ENCODE assay signal across 9 cellular contexts in the genomic region with DNA sequence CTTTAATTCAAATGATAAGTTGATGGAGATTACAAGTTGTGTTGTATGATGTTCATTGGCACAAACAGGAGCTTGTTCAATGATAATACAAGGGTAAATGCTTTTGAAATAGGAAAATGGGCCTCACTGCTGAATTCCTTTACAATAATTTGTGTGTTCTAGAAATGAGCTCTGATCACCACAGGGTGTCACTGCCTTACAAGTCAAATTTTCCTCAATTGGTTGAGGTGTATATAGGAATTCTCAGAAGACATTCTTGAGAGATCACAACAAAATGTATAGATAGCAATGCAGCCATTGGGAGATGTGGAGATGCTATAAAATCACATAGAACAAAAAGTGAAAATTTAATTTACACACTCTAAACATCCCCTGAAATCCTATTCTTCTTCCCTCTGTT. TPM values are rescaled to one million over a fixed set of nuclear protein-coding genes. Genes with fewer than 3 reads are reported as not detected.
DNase-seq lines count a peak whose midpoint lies in the region; ATAC-seq and TF ChIP-seq lines count a peak whose summit lies in the region.
"Had no signal": no experiment of that assay in that cellular context is flagged by ENCODE, and none has a peak within 500 bp of the region (broad histone marks: within the 10 kb centered on the region; RNA-seq: fewer than 3 reads in every experiment).

No MANE protein-coding gene starts in this region.

- DNase-seq in DMS53 (lab: John Stamatoyannopoulos, UW) (peak; percentile 66), left lobe of liver (ENCODE audit: low spot score) (no peak), cerebellar nuclear complex (lab: John Stamatoyannopoulos, UW) (no peak)
- peak; percentile 5 for DNase-seq in activated CD4-positive, alpha-beta T cell treated with anti-CD3 and anti-CD28 coated beads, Interleukin-2, amount 50 U/mL, for 1 hour
- DNase-seq in activated CD4-positive, CD25-positive, alpha-beta regulatory T cell (lab: John Stamatoyannopoulos, UW), result no peak
- DNase-seq: T1000 had no signal

- no peak for TF ChIP-seq EP300 in Ishikawa (IDR thresholded peaks at IDR 0.05; ENCODE audit: borderline replicate concordance)

- ATAC-seq in left lobe of liver (peak; percentile 70), HG03280 (IDR thresholded peaks at IDR 0.05; ENCODE audit: unreplicated experiment) (no peak)
- ATAC-seq: esophagus mucosa had no signal

- peak; percentile 42 for TF ChIP-seq RAD21 in Ishikawa (IDR thresholded peaks at IDR 0.05; ENCODE audit: low read depth)

TF ChIP-seq in Ishikawa, 13 proteins besides CTCF, POLR2A, EP300 and RAD21:
- TF ChIP-seq, protein P1, sequence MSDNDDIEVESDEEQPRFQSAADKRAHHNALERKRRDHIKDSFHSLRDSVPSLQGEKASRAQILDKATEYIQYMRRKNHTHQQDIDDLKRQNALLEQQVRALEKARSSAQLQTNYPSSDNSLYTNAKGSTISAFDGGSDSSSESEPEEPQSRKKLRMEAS (IDR thresholded peaks at IDR 0.05), result no peak
- TF ChIP-seq YY1 (IDR thresholded peaks at IDR 0.05; ENCODE audit: low read depth) (no peak), FOXM1 (IDR thresholded peaks at IDR 0.05; ENCODE audit: borderline replicate concordance, low read depth) (no peak), TAF1 (IDR thresholded peaks at IDR 0.05; ENCODE audit: low read depth) (no peak), TEAD4 (IDR thresholded peaks at IDR 0.05) (no peak), EGR1 (IDR thresholded peaks at IDR 0.05) (no peak), CREB1 (IDR thresholded peaks at IDR 0.05; ENCODE audit: low read depth) (no peak), NFIC (IDR thresholded peaks at IDR 0.05) (no peak), TCF12 (IDR thresholded peaks at IDR 0.05; ENCODE audit: low read depth) (no peak), CEBPB (IDR thresholded peaks at IDR 0.05) (no peak)
- TF ChIP-seq, protein P2, sequence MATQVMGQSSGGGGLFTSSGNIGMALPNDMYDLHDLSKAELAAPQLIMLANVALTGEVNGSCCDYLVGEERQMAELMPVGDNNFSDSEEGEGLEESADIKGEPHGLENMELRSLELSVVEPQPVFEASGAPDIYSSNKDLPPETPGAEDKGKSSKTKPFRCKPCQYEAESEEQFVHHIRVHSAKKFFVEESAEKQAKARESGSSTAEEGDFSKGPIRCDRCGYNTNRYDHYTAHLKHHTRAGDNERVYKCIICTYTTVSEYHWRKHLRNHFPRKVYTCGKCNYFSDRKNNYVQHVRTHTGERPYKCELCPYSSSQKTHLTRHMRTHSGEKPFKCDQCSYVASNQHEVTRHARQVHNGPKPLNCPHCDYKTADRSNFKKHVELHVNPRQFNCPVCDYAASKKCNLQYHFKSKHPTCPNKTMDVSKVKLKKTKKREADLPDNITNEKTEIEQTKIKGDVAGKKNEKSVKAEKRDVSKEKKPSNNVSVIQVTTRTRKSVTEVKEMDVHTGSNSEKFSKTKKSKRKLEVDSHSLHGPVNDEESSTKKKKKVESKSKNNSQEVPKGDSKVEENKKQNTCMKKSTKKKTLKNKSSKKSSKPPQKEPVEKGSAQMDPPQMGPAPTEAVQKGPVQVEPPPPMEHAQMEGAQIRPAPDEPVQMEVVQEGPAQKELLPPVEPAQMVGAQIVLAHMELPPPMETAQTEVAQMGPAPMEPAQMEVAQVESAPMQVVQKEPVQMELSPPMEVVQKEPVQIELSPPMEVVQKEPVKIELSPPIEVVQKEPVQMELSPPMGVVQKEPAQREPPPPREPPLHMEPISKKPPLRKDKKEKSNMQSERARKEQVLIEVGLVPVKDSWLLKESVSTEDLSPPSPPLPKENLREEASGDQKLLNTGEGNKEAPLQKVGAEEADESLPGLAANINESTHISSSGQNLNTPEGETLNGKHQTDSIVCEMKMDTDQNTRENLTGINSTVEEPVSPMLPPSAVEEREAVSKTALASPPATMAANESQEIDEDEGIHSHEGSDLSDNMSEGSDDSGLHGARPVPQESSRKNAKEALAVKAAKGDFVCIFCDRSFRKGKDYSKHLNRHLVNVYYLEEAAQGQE (IDR thresholded peaks at IDR 0.05; ENCODE audit: low read depth), result no peak

RNA-seq across cellular contexts. Expression of gene KLF8, which starts 49.6 kb away (rescaled TPM):
- total RNA-seq in left lobe of liver, result 0.58 TPM

Comparison
In these comparisons a context has a peak if more than half of its experiments do, and no peak if none do; other contexts are left out.
1. DNase-seq: peak in DMS53 (single experiment) and activated CD4-positive, alpha-beta T cell treated with anti-CD3 and anti-CD28 coated beads, Interleukin-2, amount 50 U/mL, for 1 hour (single experiment); none in left lobe of liver (single experiment), activated CD4-positive, CD25-positive, alpha-beta regulatory T cell (0 of 4) and cerebellar nuclear complex (0 of 2).